ENCODE assay signal across 18 cellular contexts in genomic region chr11:35639591-35640179, GRCh38.
"Had no signal": no experiment of that assay in that cellular context is flagged by ENCODE, and none has a peak within 500 bp of the region (broad histone marks: within the 10 kb centered on the region; RNA-seq: fewer than 3 reads in every experiment).

No MANE protein-coding gene starts in this region.

- H3K27me3 ChIP-seq: ovary, upper lobe of right lung had no signal

- ATAC-seq: stimulated activated naive CD8-positive, alpha-beta T cell treated with anti-CD3 and anti-CD28 coated beads, Interleukin-15, amount 100 ng/mL, for 72 hours; upper lobe of right lung had no signal

- H3K27me3 Mint-ChIP-seq: stimulated activated naive CD8-positive, alpha-beta T cell treated with anti-CD3 and anti-CD28 coated beads, Interleukin-15, amount 100 ng/mL, for 72 hours had no signal

- H3K4me3 Mint-ChIP-seq: activated CD4-positive, alpha-beta memory T cell treated with anti-CD3 and anti-CD28 coated beads for 36 hours; activated T-cell treated with anti-CD3 and anti-CD28 coated beads, Interleukin-2, amount 50 U/mL, for 24 hours; nephron; stimulated activated naive CD8-positive, alpha-beta T cell treated with anti-CD3 and anti-CD28 coated beads, Interleukin-15, amount 100 ng/mL, for 72 hours had no signal

- H3K27ac ChIP-seq: esophagus muscularis mucosa, ovary, sigmoid colon, spleen, upper lobe of right lung, VCaP had no signal

- H3K4me1 ChIP-seq: esophagus muscularis mucosa, sigmoid colon, spleen, upper lobe of right lung had no signal

- H3K9me3 ChIP-seq: esophagus muscularis mucosa, ovary, sigmoid colon, spleen, upper lobe of right lung had no signal

- H3K27ac Mint-ChIP-seq: activated CD4-positive, alpha-beta memory T cell treated with anti-CD3 and anti-CD28 coated beads for 36 hours; activated T-cell treated with anti-CD3 and anti-CD28 coated beads, Interleukin-2, amount 50 U/mL, for 24 hours; stimulated activated naive CD8-positive, alpha-beta T cell treated with anti-CD3 and anti-CD28 coated beads, Interleukin-15, amount 100 ng/mL, for 72 hours had no signal

- H3K4me1 Mint-ChIP-seq: stimulated activated naive CD8-positive, alpha-beta T cell treated with anti-CD3 and anti-CD28 coated beads, Interleukin-15, amount 100 ng/mL, for 72 hours had no signal

- H3K36me3 Mint-ChIP-seq: activated CD4-positive, alpha-beta memory T cell treated with anti-CD3 and anti-CD28 coated beads for 36 hours had no signal

- H3K36me3 ChIP-seq: esophagus muscularis mucosa, ovary, sigmoid colon, spleen, upper lobe of right lung had no signal

- H3K4me3 ChIP-seq: esophagus muscularis mucosa, ovary, sigmoid colon, spleen, upper lobe of right lung had no signal

- H3K9me3 Mint-ChIP-seq: activated CD4-positive, alpha-beta memory T cell treated with anti-CD3 and anti-CD28 coated beads for 36 hours; activated T-cell treated with anti-CD3 and anti-CD28 coated beads, Interleukin-2, amount 50 U/mL, for 24 hours; nephron; stimulated activated naive CD8-positive, alpha-beta T cell treated with anti-CD3 and anti-CD28 coated beads, Interleukin-15, amount 100 ng/mL, for 72 hours had no signal

- DNase-seq: activated CD4-positive, alpha-beta memory T cell treated with anti-CD3 and anti-CD28 coated beads for 36 hours; activated naive CD4-positive, alpha-beta T cell treated with anti-CD3 and anti-CD28 coated beads, Interleukin-2, amount 50 U/mL, for 16 hours; activated T-cell treated with anti-CD3 and anti-CD28 coated beads, Interleukin-2, amount 50 U/mL, for 24 hours; caudate nucleus; hippocampal formation; kidney glomerular epithelial cell; ovary; sigmoid colon; spleen; stimulated activated CD4-positive, alpha-beta T cell treated with anti-CD3 and anti-CD28 coated beads, Interleukin-1b, Interleukin-23, amount 100 ng/mL, for 48 hours; stimulated activated naive CD8-positive, alpha-beta T cell treated with anti-CD3 and anti-CD28 coated beads, Interleukin-15, amount 100 ng/mL, for 72 hours; T1000; upper lobe of right lung had no signal

- FAIRE-seq: colon, endometrium had no signal
